ENCODE assay signal across 22 cellular contexts in the genomic region with DNA sequence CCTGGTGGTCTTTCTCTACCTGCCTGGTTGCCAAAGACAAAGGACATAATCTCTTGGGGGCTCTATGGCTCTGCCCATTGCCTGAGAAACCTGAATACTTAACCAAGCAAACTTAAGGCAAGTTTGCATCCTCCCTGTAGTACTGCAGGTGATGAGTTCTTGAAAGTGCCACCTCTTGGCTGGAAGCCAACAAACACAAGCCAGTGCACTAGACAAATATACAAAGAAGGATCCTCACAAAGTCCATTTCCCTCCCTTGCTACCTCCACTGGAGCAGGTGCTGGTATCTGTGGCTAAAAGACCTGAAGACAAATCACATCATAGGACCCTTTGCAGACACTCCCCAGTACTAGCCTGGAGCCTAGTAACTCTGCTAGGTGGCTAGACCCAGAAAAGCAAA.
"Had no signal": no experiment of that assay in that cellular context is flagged by ENCODE, and none has a peak within 500 bp of the region (broad histone marks: within the 10 kb centered on the region; RNA-seq: fewer than 3 reads in every experiment).

No MANE protein-coding gene starts in this region.

- H3K27ac ChIP-seq: body of pancreas, cardiac muscle cell, left ventricle myocardium inferior, sigmoid colon, thoracic aorta, upper lobe of left lung, VCaP had no signal

- H3K27ac Mint-ChIP-seq: activated CD8-positive, alpha-beta T cell treated with anti-CD3 and anti-CD28 coated beads, Interleukin-2, amount 10 ng/mL, durations not matched to agents 7 days and 5 days; activated naive CD8-positive, alpha-beta T cell treated with anti-CD3 and anti-CD28 coated beads, Interleukin-2, amount 50 U/mL, for 24 hours; activated T-helper 1 cell treated with anti-CD3 and anti-CD28 coated beads, Interleukin-12 subunit alpha, Interleukin-12 subunit beta, Interleukin-2, Interleukin-4 antibody, amounts not matched to agents 30 ng/mL and 10 ng/mL and 1 ng/mL, durations not matched to agents 14 hours and 24 hours and 36 hours; mesothelial cell of epicardium; natural killer cell had no signal

- H3K4me3 ChIP-seq: body of pancreas, cardiac muscle cell, left ventricle myocardium inferior, sigmoid colon, smooth muscle cell, thoracic aorta, upper lobe of left lung had no signal

- H3K4me3 Mint-ChIP-seq: activated CD8-positive, alpha-beta T cell treated with anti-CD3 and anti-CD28 coated beads, Interleukin-2, amount 10 ng/mL, durations not matched to agents 7 days and 5 days; activated naive CD8-positive, alpha-beta T cell treated with anti-CD3 and anti-CD28 coated beads, Interleukin-2, amount 50 U/mL, for 24 hours; activated T-helper 1 cell treated with anti-CD3 and anti-CD28 coated beads, Interleukin-12 subunit alpha, Interleukin-12 subunit beta, Interleukin-2, Interleukin-4 antibody, amounts not matched to agents 30 ng/mL and 10 ng/mL and 1 ng/mL, durations not matched to agents 14 hours and 24 hours and 36 hours; mesothelial cell of epicardium; natural killer cell had no signal

- H3K27me3 ChIP-seq: body of pancreas, cardiac muscle cell, sigmoid colon, upper lobe of left lung had no signal

- H3K4me1 ChIP-seq: body of pancreas, left ventricle myocardium inferior, upper lobe of left lung had no signal

- H3K9me3 ChIP-seq: body of pancreas, thoracic aorta had no signal

- H3K36me3 Mint-ChIP-seq: mesothelial cell of epicardium had no signal

- H3K4me1 Mint-ChIP-seq: activated naive CD8-positive, alpha-beta T cell treated with anti-CD3 and anti-CD28 coated beads, Interleukin-2, amount 50 U/mL, for 24 hours; natural killer cell had no signal

- H3K36me3 ChIP-seq: cardiac muscle cell, left ventricle myocardium inferior, sigmoid colon, thoracic aorta, upper lobe of left lung had no signal

- DNase-seq: activated CD4-positive, alpha-beta T cell treated with anti-CD3 and anti-CD28 coated beads, Interleukin-2, amount 50 U/mL, for 1 hour; activated CD4-positive, CD25-positive, alpha-beta regulatory T cell treated with anti-CD3 and anti-CD28 coated beads, Interleukin-2, amount 50 U/mL, for 72 hours; activated CD8-positive, alpha-beta T cell treated with anti-CD3 and anti-CD28 coated beads, Interleukin-2, amount 10 ng/mL, durations not matched to agents 7 days and 5 days; activated gamma-delta T cell; activated naive CD4-positive, alpha-beta T cell treated with anti-CD3 and anti-CD28 coated beads, Interleukin-2, amount 50 U/mL, for 16 hours; activated naive CD8-positive, alpha-beta T cell treated with anti-CD3 and anti-CD28 coated beads, Interleukin-2, amount 50 U/mL, for 24 hours; body of pancreas; foreskin melanocyte; kidney glomerular epithelial cell; left ventricle myocardium inferior; natural killer cell; sigmoid colon; stimulated activated CD4-positive, alpha-beta T cell treated with anti-CD3 and anti-CD28 coated beads, Interleukin-15, amount 100 ng/mL, for 24 hours; stimulated activated CD4-positive, alpha-beta T cell treated with anti-CD3 and anti-CD28 coated beads, Interleukin-2, amount 100 ng/mL, for 48 hours; stimulated activated naive CD4-positive, alpha-beta T cell; upper lobe of left lung had no signal

- H3K27me3 Mint-ChIP-seq: activated naive CD8-positive, alpha-beta T cell treated with anti-CD3 and anti-CD28 coated beads, Interleukin-2, amount 50 U/mL, for 24 hours had no signal
